Comparison of ENCODE assay signal across 12 cellular contexts in the genomic region with DNA sequence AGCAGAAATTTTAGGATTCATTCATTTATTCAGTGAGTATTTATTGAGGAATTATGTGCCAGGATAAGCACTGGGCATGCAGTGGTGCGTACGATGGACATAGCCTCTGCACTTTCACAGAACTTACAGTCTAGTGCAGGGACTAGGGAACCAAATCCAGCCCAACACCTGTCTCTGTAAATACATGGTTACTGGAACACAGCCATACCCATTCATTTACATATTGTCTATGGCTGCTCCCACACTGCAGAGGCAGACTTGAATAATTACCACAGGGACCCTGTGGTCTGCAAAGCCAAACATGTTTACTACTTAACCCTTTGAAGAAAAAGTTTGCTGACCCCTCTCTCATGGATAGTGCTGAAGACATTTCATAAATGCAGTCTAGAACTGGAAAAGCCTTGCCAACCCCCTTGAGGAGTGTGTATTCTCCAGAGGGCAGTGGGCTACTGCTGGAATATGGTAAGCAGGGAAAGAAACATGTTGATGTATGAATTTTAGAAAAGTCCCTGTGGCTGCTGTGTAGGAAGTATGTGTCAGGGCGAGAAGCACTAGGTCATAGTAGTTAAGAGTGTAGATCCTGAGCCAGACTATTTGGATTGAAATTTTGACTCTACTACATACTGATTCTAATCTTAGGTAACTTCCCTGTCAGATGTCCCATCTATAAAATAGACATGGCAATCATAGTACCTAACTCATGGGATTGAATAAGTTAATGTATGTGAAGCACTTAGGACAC.
DNase-seq lines count a peak whose midpoint lies in the region; ATAC-seq lines count a peak whose summit lies in the region.
"Had no signal": no experiment of that assay in that cellular context is flagged by ENCODE, and none has a peak within 500 bp of the region (broad histone marks: within the 10 kb centered on the region; RNA-seq: fewer than 3 reads in every experiment).

No MANE protein-coding gene starts in this region.

- H3K9me3 ChIP-seq in BLaER1 treated with 17β-estradiol and CSF1 and Interleukin-3, amounts not matched to agents 10 nM and 100 nM (replicated peaks in 1 of 11), result peaks cover 0 to 6% (median 0%) of the 10 kb centered on the region in 11 experiments; a peak in 2 of 22 replicates
- H3K9me3 ChIP-seq in trophoblast cell (ENCODE audit: insufficient read depth, low read depth, low read length), result no peaks in the 10 kb centered on the region

- H3K79me2 ChIP-seq in trophoblast cell (ENCODE audit: control insufficient read depth, insufficient read depth, low read length, poor library complexity), result no peaks in the 10 kb centered on the region

- H3K36me3 ChIP-seq in BLaER1 treated with 17β-estradiol and CSF1 and Interleukin-3, amounts not matched to agents 10 nM and 100 nM, result peaks cover 11 to 37% (median 19%) of the 10 kb centered on the region in 11 experiments
- peaks cover 0 to 2% of the 10 kb centered on the region in 2 experiments for H3K36me3 ChIP-seq in trophoblast cell (ENCODE audit: control insufficient read depth in 1 of 2, insufficient read depth in 2 of 2, low read length in 2 of 2)

- no peak overlapping the region for H3K14ac ChIP-seq in trophoblast cell (ENCODE audit: low read length)

- H2AFZ ChIP-seq in trophoblast cell (ENCODE audit: insufficient read depth, low read length, poor library complexity), result no peak overlapping the region
- H2AFZ ChIP-seq: parathyroid adenoma had no signal

- no peak overlapping the region for H3K4ac ChIP-seq in trophoblast cell (ENCODE audit: low read depth, low read length)

- peaks cover 6 to 99% (median 73%) of the 10 kb centered on the region in 11 experiments; a peak in 17 of 22 replicates for H4K20me1 ChIP-seq in BLaER1 treated with 17β-estradiol and CSF1 and Interleukin-3, amounts not matched to agents 10 nM and 100 nM

- H3K9ac ChIP-seq in BLaER1 treated with 17β-estradiol and CSF1 and Interleukin-3, amounts not matched to agents 10 nM and 100 nM, result no peak overlapping the region
- H3K9ac ChIP-seq in trophoblast cell (ENCODE audit: low read length), result no peak overlapping the region
- H3K9ac ChIP-seq: parathyroid adenoma had no signal

- no peaks in the 10 kb centered on the region for H3K79me1 ChIP-seq in trophoblast cell (ENCODE audit: low read length)

- H3K4me1 ChIP-seq in BLaER1 treated with 17β-estradiol and CSF1 and Interleukin-3, amounts not matched to agents 10 nM and 100 nM, result peaks cover 7 to 73% (median 52%) of the 10 kb centered on the region in 10 experiments; a peak in 19 of 20 replicates
- no peaks in the 10 kb centered on the region for H3K4me1 ChIP-seq in trophoblast cell (ENCODE audit: control insufficient read depth in 1 of 2, insufficient read depth in 2 of 2, low read length in 2 of 2)

- H2BK120ac ChIP-seq in trophoblast cell (ENCODE audit: insufficient read depth, low read length, poor library complexity), result no peak overlapping the region

- no peaks in the 10 kb centered on the region for H3K27me3 ChIP-seq in BLaER1 treated with 17β-estradiol and CSF1 and Interleukin-3, amounts not matched to agents 10 nM and 100 nM
- no peaks in the 10 kb centered on the region for H3K27me3 ChIP-seq in trophoblast cell (ENCODE audit: insufficient read depth, low read length)

- DNase-seq in NCI-H2196 treated with DMSO at 0.1 percent for 48 hours (lab: John Stamatoyannopoulos, UW; ENCODE audit: unreplicated experiment) (peak; percentile 7), left cardiac atrium (no peak), trophoblast cell (no peak), HuH-7 (ENCODE audit: low spot score) (no peak)
- no peak for DNase-seq in activated CD8-positive, alpha-beta memory T cell treated with anti-CD3 and anti-CD28 coated beads, Interleukin-2, amount 50 U/mL, for 48 hours
- DNase-seq: activated B cell treated with CpG ODN at 0.5 μM for 24 hours; CD8-positive, alpha-beta T cell had no signal

- WGBS in trophoblast cell (ENCODE audit: extremely low coverage, insufficient coverage, insufficient read length), result no CpG with 5 or more reads among the region's 3 CpGs

- no peak overlapping the region for H2AK5ac ChIP-seq in trophoblast cell (ENCODE audit: low read length)

- no peak overlapping the region for H3K18ac ChIP-seq in trophoblast cell (ENCODE audit: low read length)

- no peak overlapping the region for H4K91ac ChIP-seq in trophoblast cell (ENCODE audit: low read depth, low read length)

- intact Hi-C loops in left cardiac atrium (cut with DNase I), result no loop called here

- H2BK12ac ChIP-seq in trophoblast cell (ENCODE audit: low read length), result no peak overlapping the region

- no peak overlapping the region; a peak in 1 of 22 replicates for H3K27ac ChIP-seq in BLaER1 treated with 17β-estradiol and CSF1 and Interleukin-3, amounts not matched to agents 10 nM and 100 nM
- no peak overlapping the region for H3K27ac ChIP-seq in trophoblast cell (ENCODE audit: low read depth, low read length)
- H3K27ac ChIP-seq: parathyroid adenoma had no signal

- no peak overlapping the region for H3K23ac ChIP-seq in trophoblast cell (ENCODE audit: low read length)

- ATAC-seq in GM19395 (IDR thresholded peaks at IDR 0.05; ENCODE audit: unreplicated experiment), result peak; percentile 71
- peak; percentile 82 for ATAC-seq in HG03045 (IDR thresholded peaks at IDR 0.05; ENCODE audit: unreplicated experiment)
- ATAC-seq in left cardiac atrium, result no peak
- ATAC-seq: CD8-positive, alpha-beta T cell; HCT116 had no signal

- no peak overlapping the region for H3K4me3 ChIP-seq in BLaER1 treated with 17β-estradiol and CSF1 and Interleukin-3, amounts not matched to agents 10 nM and 100 nM
- no peak overlapping the region for H3K4me3 ChIP-seq in trophoblast cell (ENCODE audit: low read depth, low read length)

- no peak overlapping the region for H4K12ac ChIP-seq in trophoblast cell (ENCODE audit: low read depth, low read length)

- H4K8ac ChIP-seq in trophoblast cell (ENCODE audit: low read depth, low read length), result no peak overlapping the region

- no peak overlapping the region for H2BK5ac ChIP-seq in trophoblast cell (ENCODE audit: low read depth, low read length, poor library complexity)

- peak overlapping the region in 7 of 11 experiments; percentile 43 to 57 (median 55); a peak in 14 of 22 replicates for H3K4me2 ChIP-seq in BLaER1 treated with 17β-estradiol and CSF1 and Interleukin-3, amounts not matched to agents 10 nM and 100 nM
- H3K4me2 ChIP-seq in trophoblast cell (ENCODE audit: low read length), result no peak overlapping the region

Comparison
In these comparisons a context has a peak if more than half of its experiments do, and no peak if none do; other contexts are left out.
1. ATAC-seq: peak in GM19395 (single experiment) and HG03045 (single experiment); none in left cardiac atrium (0 of 2).